ENCODE assay signal across 20 cellular contexts in the genomic region with DNA sequence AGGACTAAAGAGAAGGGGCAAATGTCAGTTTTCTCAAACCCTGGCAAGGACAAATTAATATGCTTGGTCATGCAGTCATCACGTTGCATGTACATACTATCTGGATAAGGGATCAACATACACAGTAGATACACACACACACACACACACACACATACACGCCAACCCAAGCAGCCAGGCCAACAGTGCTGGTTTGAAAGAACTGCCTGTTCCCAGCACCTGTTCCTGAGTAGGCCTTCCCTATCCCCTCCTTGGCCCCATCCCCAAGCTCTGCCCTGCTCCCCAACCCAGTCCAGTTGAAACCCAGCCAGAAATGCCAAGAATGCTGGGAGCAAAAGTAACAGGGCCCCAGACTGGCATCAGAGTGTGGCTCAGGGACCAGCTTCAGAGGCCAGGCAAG. TPM values are rescaled to one million over a fixed set of nuclear protein-coding genes. Genes with fewer than 3 reads are reported as not detected.
DNase-seq lines count a peak whose midpoint lies in the region; ATAC-seq and TF ChIP-seq lines count a peak whose summit lies in the region.
"Had no signal": no experiment of that assay in that cellular context is flagged by ENCODE, and none has a peak within 500 bp of the region (broad histone marks: within the 10 kb centered on the region; RNA-seq: fewer than 3 reads in every experiment).

No MANE protein-coding gene starts in this region.

- DNase-seq in ascending aorta (ENCODE audit: low spot score in 2 of 2) (peak; percentile 36 to 80), cardiac septum (ENCODE audit: low spot score) (peak; percentile 76), neural crest cell (ENCODE audit: low read depth, low spot score) (no peak), thoracic aorta (ENCODE audit: low spot score) (no peak), H4 (ENCODE audit: low spot score) (no peak), posterior vena cava (ENCODE audit: low spot score) (no peak), GM03348 (ENCODE audit: low spot score) (no peak)
- DNase-seq: activated CD4-positive, alpha-beta memory T cell treated with anti-CD3 and anti-CD28 coated beads for 36 hours; activated naive CD8-positive, alpha-beta T cell treated with anti-CD3 and anti-CD28 coated beads for 36 hours; activated T-cell treated with anti-CD3 and anti-CD28 coated beads, Interleukin-2, amount 50 U/mL, for 4 hours; CD8-positive, alpha-beta T cell; effector memory CD4-positive, alpha-beta T cell; NCI-H1694 treated with DMSO at 0.1 percent for 48 hours; NCI-H2227 treated with DMSO at 0.1 percent for 48 hours; pancreas; stimulated activated naive CD8-positive, alpha-beta T cell treated with anti-CD3 and anti-CD28 coated beads, Interleukin-15, Interleukin-2, amounts not matched to agents 100 U/mL and 50 U/mL, for 24 hours; T-helper 1 cell; WERI-Rb-1 had no signal

- H3K36me3 ChIP-seq in ascending aorta, result peaks cover 27 to 31% of the 10 kb centered on the region in 2 donors
- H3K36me3 ChIP-seq in thoracic aorta, result peaks cover 12% of the 10 kb centered on the region
- H3K36me3 ChIP-seq: pancreas, WERI-Rb-1 had no signal

- no peak overlapping the region for H3K27ac Mint-ChIP-seq in neural crest cell (ENCODE audit: unreplicated experiment)
- H3K27ac Mint-ChIP-seq: activated CD4-positive, alpha-beta memory T cell treated with anti-CD3 and anti-CD28 coated beads for 36 hours; activated naive CD8-positive, alpha-beta T cell treated with anti-CD3 and anti-CD28 coated beads for 36 hours; CD8-positive, alpha-beta T cell had no signal

- peaks cover 38% of the 10 kb centered on the region for H3K4me1 Mint-ChIP-seq in neural crest cell

- no peaks in the 10 kb centered on the region for H3K9me3 ChIP-seq in ascending aorta
- no peaks in the 10 kb centered on the region for H3K9me3 ChIP-seq in thoracic aorta
- H3K9me3 ChIP-seq: pancreas had no signal

- intact Hi-C loops in ascending aorta (cut with DNase I), result no loop called here
- intact Hi-C loops in cardiac septum (cut with DNase I), result loop anchor here (2.0 kb wide), 1 partner anchor 18 kb away; a partner anchor contains a TSS
- intact Hi-C loops in posterior vena cava (cut with DNase I), result no loop called here

- H3K27ac ChIP-seq in ascending aorta (peak overlapping the region; percentile 92 to 95), thoracic aorta (peak overlapping the region; percentile 90 to 92)
- H3K27ac ChIP-seq: pancreas, WERI-Rb-1 had no signal

- H3K27me3 ChIP-seq in ascending aorta, result no peaks in the 10 kb centered on the region
- no peaks in the 10 kb centered on the region for H3K27me3 ChIP-seq in thoracic aorta (replicated peaks; ENCODE audit: insufficient read depth)
- H3K27me3 ChIP-seq: pancreas had no signal

- ATAC-seq in thoracic aorta (ENCODE audit: insufficient number of reproducible peaks, low FRiP score, low read depth) (no peak), GM21526 (IDR thresholded peaks at IDR 0.05; ENCODE audit: low FRiP score, unreplicated experiment) (no peak)
- ATAC-seq: activated T-cell treated with anti-CD3 and anti-CD28 coated beads, Interleukin-2, amount 50 U/mL, for 4 hours; CD8-positive, alpha-beta T cell; left lobe of liver; pancreas; stimulated activated naive CD8-positive, alpha-beta T cell treated with anti-CD3 and anti-CD28 coated beads, Interleukin-15, Interleukin-2, amounts not matched to agents 100 U/mL and 50 U/mL, for 24 hours had no signal

- TF ChIP-seq CTCF in ascending aorta (IDR thresholded peaks at IDR 0.05), result no peak
- no peak for TF ChIP-seq CTCF in neural crest cell (conservative IDR thresholded peaks at IDR 0.05)
- no peak for TF ChIP-seq CTCF in thoracic aorta (IDR thresholded peaks at IDR 0.05)

- H3K27me3 Mint-ChIP-seq in neural crest cell (ENCODE audit: low read depth), result peaks cover 19% of the 10 kb centered on the region

- H3K9me3 Mint-ChIP-seq in neural crest cell, result no peaks in the 10 kb centered on the region
- H3K9me3 Mint-ChIP-seq: activated CD4-positive, alpha-beta memory T cell treated with anti-CD3 and anti-CD28 coated beads for 36 hours; activated naive CD8-positive, alpha-beta T cell treated with anti-CD3 and anti-CD28 coated beads for 36 hours; activated T-cell treated with anti-CD3 and anti-CD28 coated beads, Interleukin-2, amount 50 U/mL, for 4 hours; CD8-positive, alpha-beta T cell had no signal

- H3K4me3 ChIP-seq in ascending aorta (peak overlapping the region; percentile 70 to 85), thoracic aorta (peak overlapping the region; percentile 90)
- H3K4me3 ChIP-seq: pancreas had no signal

- H3K4me3 Mint-ChIP-seq in neural crest cell, result peak overlapping the region; percentile 49
- H3K4me3 Mint-ChIP-seq: activated CD4-positive, alpha-beta memory T cell treated with anti-CD3 and anti-CD28 coated beads for 36 hours; activated naive CD8-positive, alpha-beta T cell treated with anti-CD3 and anti-CD28 coated beads for 36 hours; activated T-cell treated with anti-CD3 and anti-CD28 coated beads, Interleukin-2, amount 50 U/mL, for 4 hours; CD8-positive, alpha-beta T cell had no signal

- peaks cover 2 to 32% of the 10 kb centered on the region in 2 donors for H3K4me1 ChIP-seq in ascending aorta
- peaks cover 15 to 43% of the 10 kb centered on the region in 2 donors for H3K4me1 ChIP-seq in thoracic aorta (ENCODE audit: control insufficient read depth in 1 of 2, low read depth in 2 of 2)

- no peaks in the 10 kb centered on the region for H3K36me3 Mint-ChIP-seq in neural crest cell (ENCODE audit: low read depth)
- H3K36me3 Mint-ChIP-seq: activated CD4-positive, alpha-beta memory T cell treated with anti-CD3 and anti-CD28 coated beads for 36 hours; activated naive CD8-positive, alpha-beta T cell treated with anti-CD3 and anti-CD28 coated beads for 36 hours; CD8-positive, alpha-beta T cell had no signal

RNA-seq across cellular contexts. Expression of a gene that starts 4.4 kb away (rescaled TPM):
- total RNA-seq in ascending aorta, result 246 TPM
- 806 TPM for total RNA-seq in cardiac septum
- 57.9 and 63.7 TPM in 2 replicates for total RNA-seq in neural crest cell
- total RNA-seq in thoracic aorta, result 100 to 1,000 TPM; 285 to 317 TPM
- total RNA-seq in H4 (2014; rRNA removed; shearing (Covaris generic)), result 0.88 and 1.2 TPM in 2 replicates
- 100 to 1,000 TPM; 497 to 570 TPM for total RNA-seq in posterior vena cava

RNA-seq across cellular contexts. Expression of a gene that starts 12.6 kb away (rescaled TPM):
- total RNA-seq in ascending aorta (57.2 TPM), cardiac septum (97.7 TPM), neural crest cell (105 and 111 TPM in 2 replicates), thoracic aorta (100 to 1,000 TPM; 113 to 117 TPM), posterior vena cava (100 to 1,000 TPM; 115 to 118 TPM)
- total RNA-seq in H4 (2014; rRNA removed; shearing (Covaris generic)), result 116 and 160 TPM in 2 replicates

RNA-seq across cellular contexts. Expression of a gene that starts 16.9 kb away (rescaled TPM):
- total RNA-seq in ascending aorta (3.6 TPM), cardiac septum (26.3 TPM), neural crest cell (10.4 and 14.2 TPM in 2 replicates), thoracic aorta (10 to 100 TPM; 24.4 to 29.5 TPM), posterior vena cava (10 to 100 TPM; 19.2 to 39.7 TPM)
- total RNA-seq in H4 (2014; rRNA removed; shearing (Covaris generic)), result 0.49 and 0.81 TPM in 2 replicates

RNA-seq across cellular contexts. Expression of a gene that starts 25.5 kb away (rescaled TPM):
- total RNA-seq in ascending aorta (566 TPM), cardiac septum (914 TPM), neural crest cell (535 and 560 TPM in 2 replicates), thoracic aorta (100 to 1,000 TPM; 615 to 776 TPM), posterior vena cava (1,000 to 10,000 TPM; 1,385 to 1,570 TPM)
- 1,118 and 1,197 TPM in 2 replicates for total RNA-seq in H4 (2014; rRNA removed; shearing (Covaris generic))

RNA-seq across cellular contexts. Expression of a gene that starts 39.6 kb away (rescaled TPM):
- 1.6 TPM for total RNA-seq in ascending aorta
- 18.0 TPM for total RNA-seq in cardiac septum
- 66.6 and 67.0 TPM in 2 replicates for total RNA-seq in neural crest cell
- 1 to 10 TPM; 3.0 to 9.7 TPM for total RNA-seq in thoracic aorta
- 7.7 and 8.4 TPM in 2 replicates for total RNA-seq in H4 (2014; rRNA removed; shearing (Covaris generic))
- total RNA-seq in posterior vena cava, result 10 to 100 TPM in 1 of 2 donors, 1 to 10 TPM in 1; 8.4 to 11.0 TPM

Comparison
In these comparisons a context has a peak if more than half of its experiments do, and no peak if none do; other contexts are left out.
1. DNase-seq: peak in ascending aorta (2 of 2) and cardiac septum (single experiment); none in neural crest cell (single experiment), thoracic aorta (single experiment), H4 (single experiment), posterior vena cava (single experiment) and GM03348 (single experiment).
2. RNA of a gene that starts 4.4 kb away (total RNA-seq): 806 TPM in cardiac septum (single experiment), 497 to 570 TPM in posterior vena cava, 285 to 317 TPM in thoracic aorta, 246 TPM in ascending aorta (single experiment) and 57.9 to 63.7 TPM in neural crest cell; 0.88 to 1.2 TPM in H4; every median in the first group is over 10 times any median in the second.